In genomic region chr6:117344444-117345291, GRCh38 we compare ENCODE assay signal across 21 cellular contexts.
DNase-seq lines count a peak whose midpoint lies in the region; ATAC-seq, FAIRE-seq and TF ChIP-seq lines count a peak whose summit lies in the region.
"Had no signal": no experiment of that assay in that cellular context is flagged by ENCODE, and none has a peak within 500 bp of the region (broad histone marks: within the 10 kb centered on the region; RNA-seq: fewer than 3 reads in every experiment).

No MANE protein-coding gene starts in this region.

- H3K79me2 ChIP-seq in PC-9 (ENCODE audit: low read depth) (no peaks in the 10 kb centered on the region), H1 (ENCODE audit: control insufficient read depth in 1 of 2, insufficient read depth in 2 of 2, low read length in 2 of 2) (no peaks in the 10 kb centered on the region)

- H3K9ac ChIP-seq in H1 (replicated peaks in 1 of 4; ENCODE audit: extremely low read depth in 1 of 4, low read depth in 3 of 4, low read length in 3 of 4) = no peak overlapping the region

- H2AFZ ChIP-seq in PC-9 (0 out of 2 replicates have a peak overlapping the region, but pooled peaks have one; percentile 10), H1 (ENCODE audit: low read length) (0 out of 2 replicates have a peak overlapping the region, but pooled peaks have one; percentile 73)

- H3K9me3 ChIP-seq in PC-9 (ENCODE audit: insufficient read depth, low read depth) (no peaks in the 10 kb centered on the region), H1 (ENCODE audit: insufficient read depth in 2 of 2, low read depth in 1 of 2, low read length in 1 of 2) (no peaks in the 10 kb centered on the region)
- H3K9me3 ChIP-seq: adrenal gland had no signal

- H3K36me3 ChIP-seq in PC-9 (ENCODE audit: low read depth) (no peaks in the 10 kb centered on the region), H1 (ENCODE audit: control insufficient read depth in 2 of 4, insufficient read depth in 4 of 4, low read length in 3 of 4) (no peaks in the 10 kb centered on the region)
- H3K36me3 ChIP-seq: adrenal gland had no signal

- peak; percentile 2 for DNase-seq in NCI-H146 treated with DMSO at 0.1 percent for 48 hours (lab: John Stamatoyannopoulos, UW; ENCODE audit: unreplicated experiment)
- no peak for DNase-seq in NCI-H146 (lab: John Stamatoyannopoulos, UW)
- no peak for DNase-seq in PC-9
- DNase-seq in H1 (ENCODE audit: low read depth in 1 of 2, low spot score in 2 of 2) = no peak
- DNase-seq in activated T-cell treated with anti-CD3 and anti-CD28 coated beads, Interleukin-2, amount 50 U/mL, for 1 hour = no peak
- no peak for DNase-seq in iPS-NIHi11 (ENCODE audit: low spot score)
- DNase-seq: activated CD4-positive, alpha-beta T cell treated with anti-CD3 and anti-CD28 coated beads for 4 hours; activated naive CD4-positive, alpha-beta T cell treated with Interleukin-2 at 50 U/mL for 16 hours; activated T-cell treated with anti-CD3 and anti-CD28 coated beads, Interleukin-2, amount 50 U/mL, for 72 hours; CD4-positive, alpha-beta memory T cell; effector CD8-positive, alpha-beta T cell; foreskin keratinocyte; GF-D8; naive thymus-derived CD4-positive, alpha-beta T cell; NCI-H1105 treated with DMSO at 0.1 percent for 48 hours; NCI-H510A had no signal

- no peak overlapping the region for H3K4me2 ChIP-seq in PC-9
- H3K4me2 ChIP-seq in H1 (ENCODE audit: insufficient read depth in 1 of 2, low read depth in 2 of 2, low read length in 2 of 2) = no peak overlapping the region

- peak; percentile 23 for ATAC-seq in GM19395 (IDR thresholded peaks at IDR 0.05; ENCODE audit: unreplicated experiment)
- no peak for ATAC-seq in HG03460 (IDR thresholded peaks at IDR 0.05; ENCODE audit: unreplicated experiment)
- ATAC-seq: activated T-cell treated with anti-CD3 and anti-CD28 coated beads, Interleukin-2, amount 50 U/mL, for 72 hours; foreskin keratinocyte; left lobe of liver; naive thymus-derived CD4-positive, alpha-beta T cell; Right ventricle myocardium inferior had no signal

- no peak overlapping the region for H3K23ac ChIP-seq in H1 (ENCODE audit: insufficient read length)

- H3K9me2 ChIP-seq in PC-9 (ENCODE audit: insufficient read depth) = no peaks in the 10 kb centered on the region

- 92% methylated on average over 12 of the region's 12 CpGs; no CpG with 5 or more reads in 1 of the 2 experiments for WGBS in H1 (ENCODE audit: extremely low coverage in 1 of 2, insufficient coverage in 1 of 2, insufficient read length in 1 of 2, insufficient replicate concordance in 2 of 2, low coverage in 1 of 2, low lambda C conversion rate in 2 of 2, missing lambda C conversion rate in 1 of 2), 2 experiments

- TF ChIP-seq RAD21 in H1 (IDR thresholded peaks at IDR 0.05 in 1 of 2, conservative IDR thresholded peaks at IDR 0.05 in 1 of 2; ENCODE audit: low read depth in 2 of 2, low read length in 2 of 2) = no peak

- H3K4me3 ChIP-seq in PC-9 (no peak overlapping the region), H1 (ENCODE audit: extremely low read depth in 1 of 4, insufficient read depth in 2 of 4, low read depth in 3 of 4, low read length in 4 of 4) (no peak overlapping the region)
- H3K4me3 ChIP-seq: adrenal gland had no signal

- H2BK120ac ChIP-seq in H1 (replicated peaks; ENCODE audit: low read depth, low read length) = no peak overlapping the region

- no peak overlapping the region for H3K14ac ChIP-seq in H1 (ENCODE audit: insufficient read length)

- H3K4me1 ChIP-seq in PC-9 (replicated peaks; ENCODE audit: insufficient read depth) = no peaks in the 10 kb centered on the region
- no peaks in the 10 kb centered on the region for H3K4me1 ChIP-seq in H1 (replicated peaks in 1 of 4; ENCODE audit: control insufficient read depth in 3 of 4, insufficient read depth in 4 of 4, low read length in 3 of 4)
- H3K4me1 ChIP-seq: adrenal gland, foreskin keratinocyte had no signal

- H3K27me3 ChIP-seq in PC-9 (ENCODE audit: insufficient read depth, low read depth) (no peaks in the 10 kb centered on the region), H1 (replicated peaks in 1 of 4; ENCODE audit: control insufficient read depth in 3 of 4, extremely low read depth in 1 of 4, insufficient read depth in 3 of 4, low read length in 3 of 4) (no peaks in the 10 kb centered on the region)
- H3K27me3 ChIP-seq: adrenal gland had no signal

- no peak overlapping the region for H2BK5ac ChIP-seq in H1 (ENCODE audit: low read depth, low read length)

- FAIRE-seq in H1 (lab: Jason Lieb, UNC) = no peak

- H2BK12ac ChIP-seq in H1 (ENCODE audit: low read depth, low read length) = no peak overlapping the region

- no peak overlapping the region for H3K56ac ChIP-seq in H1 (replicated peaks; ENCODE audit: insufficient read length, low read depth, low read length)

- no peak overlapping the region for H2AK5ac ChIP-seq in H1 (ENCODE audit: low read depth, low read length)

- no peaks in the 10 kb centered on the region for H3K23me2 ChIP-seq in H1 (ENCODE audit: low read depth, low read length)

- intact Hi-C loops in PC-9 (cut with micrococcal nuclease; ENCODE audit: unreplicated experiment) = loop anchor here (5.0 to 10.0 kb wide), 3 partner anchors 103 to 1240 kb away; no protein-coding TSS in a partner anchor

- no peak overlapping the region for H4K91ac ChIP-seq in H1 (replicated peaks; ENCODE audit: insufficient read length, low read length)

- no peak overlapping the region for H3K27ac ChIP-seq in PC-9
- no peak overlapping the region for H3K27ac ChIP-seq in H1 (ENCODE audit: low read depth, low read length)
- H3K27ac ChIP-seq: adrenal gland, foreskin keratinocyte had no signal

- no peak overlapping the region for H3K18ac ChIP-seq in H1 (ENCODE audit: extremely low read depth, low read length)

- no TSS peak for BruUV-seq in PC-9 (replicated peaks; lab: Mats Ljungman, UMichigan)

- H2BK15ac ChIP-seq in H1 (ENCODE audit: low read length) = no peak overlapping the region

- H4K5ac ChIP-seq in H1 (ENCODE audit: insufficient read length, low read depth, low read length) = no peak overlapping the region

- no peak overlapping the region for H2BK20ac ChIP-seq in H1 (ENCODE audit: low read length)

- CTCF ChIA-PET in PC-9 (lab: Charles Lee) (no interaction called here), H1 (lab: Charles Lee; ENCODE audit: partially characterized antibody) (interaction anchor here (0.8 to 1.5 kb wide), 8 partner anchors 8 to 205 kb away, joined by 3 to 5 read pairs (median 4); no protein-coding TSS in a partner anchor)

- no peaks in the 10 kb centered on the region for H3K79me1 ChIP-seq in H1 (ENCODE audit: low read depth, low read length)

- H4K8ac ChIP-seq in H1 (ENCODE audit: extremely low read depth, insufficient read depth, low read length) = peak overlapping the region; percentile 1; the same call in 1 of the 2 replicates

- TF ChIP-seq CTCF in PC-9 (conservative IDR thresholded peaks at IDR 0.05) (no peak), H1 (IDR thresholded peaks at IDR 0.05; ENCODE audit: control extremely low read depth in 1 of 3, insufficient read depth in 1 of 3, low read depth in 1 of 3, low read length in 3 of 3) (no peak)

- no peak for TF ChIP-seq EP300 in H1 (IDR thresholded peaks at IDR 0.05; ENCODE audit: borderline replicate concordance in 1 of 2, low read depth in 2 of 2, low read length in 2 of 2)

- POLR2A ChIA-PET in PC-9 (lab: Charles Lee; ENCODE audit: unreplicated experiment) (no interaction called here), H1 (lab: Charles Lee; ENCODE audit: partially characterized antibody) (no interaction called here)

- H3K4ac ChIP-seq in H1 (replicated peaks; ENCODE audit: insufficient read length, low read depth, low read length) = no peak overlapping the region

- H4K20me1 ChIP-seq in PC-9 (ENCODE audit: insufficient read depth) (no peaks in the 10 kb centered on the region), H1 (replicated peaks in 1 of 2; ENCODE audit: control insufficient read depth in 1 of 2, insufficient read depth in 2 of 2, low read length in 2 of 2) (no peaks in the 10 kb centered on the region)

- H3F3A ChIP-seq in PC-9 (ENCODE audit: insufficient read depth, low read depth) = no peaks in the 10 kb centered on the region

- TF ChIP-seq POLR2A in H1 (IDR thresholded peaks at IDR 0.05; ENCODE audit: control extremely low read depth in 1 of 2, low read depth in 2 of 2, low read length in 2 of 2) = no peak

TF ChIP-seq in H1, 55 proteins besides CTCF, POLR2A, EP300 and RAD21:
- TF ChIP-seq CTBP2 (IDR thresholded peaks at IDR 0.05; ENCODE audit: borderline replicate concordance, insufficient read depth, insufficient read length, low read length) (no peak), YY1 (IDR thresholded peaks at IDR 0.05; ENCODE audit: low read depth, low read length) (peak; percentile 69), CHD2 (IDR thresholded peaks at IDR 0.05; ENCODE audit: low read length) (no peak), ZNF274 (IDR thresholded peaks at IDR 0.05; ENCODE audit: borderline replicate concordance, extremely low read depth, low read length) (no peak)
TF ChIP-seq in H1: peak in this region for 1.
